Comparison of ENCODE assay signal across 9 cellular contexts in genomic region chr11:93537767-93538261, GRCh38. TPM values are rescaled to one million over a fixed set of nuclear protein-coding genes. Genes with fewer than 3 reads are reported as not detected.
DNase-seq lines count a peak whose midpoint lies in the region; ATAC-seq and TF ChIP-seq lines count a peak whose summit lies in the region.
"Had no signal": no experiment of that assay in that cellular context is flagged by ENCODE, and none has a peak within 500 bp of the region (broad histone marks: within the 10 kb centered on the region; RNA-seq: fewer than 3 reads in every experiment).

No MANE protein-coding gene starts in this region.

- H3K4me3 Mint-ChIP-seq in naive thymus-derived CD4-positive, alpha-beta T cell = no peak overlapping the region
- no peak overlapping the region for H3K4me3 Mint-ChIP-seq in stimulated activated effector memory CD8-positive, alpha-beta T cell treated with anti-CD3 and anti-CD28 coated beads, Interleukin-12 subunit alpha, Interleukin-12 subunit beta, amount 100 ng/mL, for 72 hours
- H3K4me3 Mint-ChIP-seq: IgD-negative memory B cell had no signal

- no peak overlapping the region for H3K9ac ChIP-seq in BLaER1

- intact Hi-C loops in esophagus muscularis mucosa (cut with DNase I) = no loop called here
- intact Hi-C loops in naive thymus-derived CD4-positive, alpha-beta T cell (cut with micrococcal nuclease) = no loop called here

- H3K27ac Mint-ChIP-seq in naive thymus-derived CD4-positive, alpha-beta T cell = no peak overlapping the region
- no peak overlapping the region for H3K27ac Mint-ChIP-seq in stimulated activated effector memory CD8-positive, alpha-beta T cell treated with anti-CD3 and anti-CD28 coated beads, Interleukin-12 subunit alpha, Interleukin-12 subunit beta, amount 100 ng/mL, for 72 hours
- H3K27ac Mint-ChIP-seq: IgD-negative memory B cell had no signal

- no peaks in the 10 kb centered on the region for H3K36me3 Mint-ChIP-seq in naive thymus-derived CD4-positive, alpha-beta T cell
- no peaks in the 10 kb centered on the region for H3K36me3 Mint-ChIP-seq in stimulated activated effector memory CD8-positive, alpha-beta T cell treated with anti-CD3 and anti-CD28 coated beads, Interleukin-12 subunit alpha, Interleukin-12 subunit beta, amount 100 ng/mL, for 72 hours

- DNase-seq in NOMO-1 treated with DMSO at 0.1 percent for 48 hours (lab: John Stamatoyannopoulos, UW; ENCODE audit: unreplicated experiment) (peak; percentile 51), esophagus muscularis mucosa (ENCODE audit: extremely low spot score) (no peak), NCI-H146 treated with DMSO at 0.1 percent for 48 hours (lab: John Stamatoyannopoulos, UW; ENCODE audit: unreplicated experiment) (no peak)
- DNase-seq in naive thymus-derived CD4-positive, alpha-beta T cell = no peak
- no peak for DNase-seq in stimulated activated effector memory CD8-positive, alpha-beta T cell treated with anti-CD3 and anti-CD28 coated beads, Interleukin-12 subunit alpha, Interleukin-12 subunit beta, amount 100 ng/mL, for 72 hours (ENCODE audit: low spot score in 2 of 2)
- no peak for DNase-seq in activated CD4-positive, alpha-beta T cell treated with anti-CD3 and anti-CD28 coated beads for 48 hours
- no peak for DNase-seq in stimulated activated naive CD8-positive, alpha-beta T cell treated with anti-CD3 and anti-CD28 coated beads, Interleukin-15, Interleukin-2, amounts not matched to agents 100 U/mL and 50 U/mL, for 24 hours

- TF ChIP-seq CTCF in esophagus muscularis mucosa (IDR thresholded peaks at IDR 0.05) = no peak

- POLR2A ChIA-PET in naive thymus-derived CD4-positive, alpha-beta T cell (lab: Charles Lee) = no interaction called here

- peak overlapping the region; percentile 79 for H3K4me2 ChIP-seq in BLaER1

- peaks cover 0 to 62% (median 9%) of the 10 kb centered on the region in 7 donors for H3K4me1 Mint-ChIP-seq in naive thymus-derived CD4-positive, alpha-beta T cell
- H3K4me1 Mint-ChIP-seq in stimulated activated effector memory CD8-positive, alpha-beta T cell treated with anti-CD3 and anti-CD28 coated beads, Interleukin-12 subunit alpha, Interleukin-12 subunit beta, amount 100 ng/mL, for 72 hours = peaks cover 40% of the 10 kb centered on the region

- H3K27me3 ChIP-seq in BLaER1 (no peaks in the 10 kb centered on the region), esophagus muscularis mucosa (no peaks in the 10 kb centered on the region)
- no peaks in the 10 kb centered on the region for H3K27me3 ChIP-seq in naive thymus-derived CD4-positive, alpha-beta T cell (ENCODE audit: control insufficient read depth in 2 of 2, insufficient read depth in 2 of 2, low read length in 2 of 2)

- no peaks in the 10 kb centered on the region for H3K27me3 Mint-ChIP-seq in naive thymus-derived CD4-positive, alpha-beta T cell
- H3K27me3 Mint-ChIP-seq: IgD-negative memory B cell had no signal

- H3K9me3 ChIP-seq in BLaER1 (no peaks in the 10 kb centered on the region), esophagus muscularis mucosa (no peaks in the 10 kb centered on the region)
- no peaks in the 10 kb centered on the region for H3K9me3 ChIP-seq in naive thymus-derived CD4-positive, alpha-beta T cell (ENCODE audit: control insufficient read depth in 2 of 3, low read length in 3 of 3)

- H4K20me1 ChIP-seq in BLaER1 = peaks cover 66% of the 10 kb centered on the region

- peaks cover 60% of the 10 kb centered on the region for H3K4me1 ChIP-seq in BLaER1
- H3K4me1 ChIP-seq in esophagus muscularis mucosa = peaks cover 36 to 51% (median 40%) of the 10 kb centered on the region in 4 donors
- no peaks in the 10 kb centered on the region for H3K4me1 ChIP-seq in naive thymus-derived CD4-positive, alpha-beta T cell (ENCODE audit: control insufficient read depth in 2 of 2, insufficient read depth in 2 of 2, low read length in 2 of 2)

- ATAC-seq in naive thymus-derived CD4-positive, alpha-beta T cell = peak; percentile 39
- ATAC-seq in stimulated activated effector memory CD8-positive, alpha-beta T cell treated with anti-CD3 and anti-CD28 coated beads, Interleukin-12 subunit alpha, Interleukin-12 subunit beta, amount 100 ng/mL, for 72 hours = no peak
- ATAC-seq in stimulated activated naive CD8-positive, alpha-beta T cell treated with anti-CD3 and anti-CD28 coated beads, Interleukin-15, Interleukin-2, amounts not matched to agents 100 U/mL and 50 U/mL, for 24 hours = no peak

- 83% methylated on average over 14 of the region's 14 CpGs for WGBS in esophagus muscularis mucosa

- H3K36me3 ChIP-seq in BLaER1 (no peaks in the 10 kb centered on the region), esophagus muscularis mucosa (no peaks in the 10 kb centered on the region)
- no peaks in the 10 kb centered on the region for H3K36me3 ChIP-seq in naive thymus-derived CD4-positive, alpha-beta T cell (ENCODE audit: control insufficient read depth in 2 of 3, insufficient read depth in 3 of 3, low read length in 3 of 3)

- H3K9me3 Mint-ChIP-seq in naive thymus-derived CD4-positive, alpha-beta T cell = no peaks in the 10 kb centered on the region
- H3K9me3 Mint-ChIP-seq in stimulated activated effector memory CD8-positive, alpha-beta T cell treated with anti-CD3 and anti-CD28 coated beads, Interleukin-12 subunit alpha, Interleukin-12 subunit beta, amount 100 ng/mL, for 72 hours = no peaks in the 10 kb centered on the region
- H3K9me3 Mint-ChIP-seq: IgD-negative memory B cell had no signal

- no peak for TF ChIP-seq POLR2A in esophagus muscularis mucosa (IDR thresholded peaks at IDR 0.05; ENCODE audit: low read depth)

- H3K4me3 ChIP-seq in BLaER1 = no peak overlapping the region
- H3K4me3 ChIP-seq in esophagus muscularis mucosa = no peak overlapping the region
- H3K4me3 ChIP-seq in naive thymus-derived CD4-positive, alpha-beta T cell (ENCODE audit: low read length) = no peak overlapping the region

- TF ChIP-seq EP300 in esophagus muscularis mucosa (IDR thresholded peaks at IDR 0.05) = no peak

- CTCF ChIA-PET in naive thymus-derived CD4-positive, alpha-beta T cell (lab: Charles Lee) = no interaction called here

- no peak overlapping the region for H3K27ac ChIP-seq in BLaER1
- H3K27ac ChIP-seq in esophagus muscularis mucosa (replicated peaks in 1 of 4) = peak overlapping the region; percentile 23 to 60 (median 43)
- no peak overlapping the region for H3K27ac ChIP-seq in naive thymus-derived CD4-positive, alpha-beta T cell (ENCODE audit: low read depth, low read length)

RNA-seq across cellular contexts. Expression of gene SMCO4, which starts 5.4 kb away (rescaled TPM):
- 10 to 100 TPM in 2 of 4 donors, 1 to 10 TPM in 2; 6.2 to 18.6 (median 10.3) TPM for total RNA-seq in esophagus muscularis mucosa
- 10 to 100 TPM in 2 of 5 experiments, 1 to 10 TPM in 3; 2.9 to 34.7 (median 5.9) TPM for total RNA-seq in naive thymus-derived CD4-positive, alpha-beta T cell
- 1 to 10 TPM in 1 of 2 donors, under 1 TPM in 1; 0.97 to 3.9 TPM for polyA plus RNA-seq in naive thymus-derived CD4-positive, alpha-beta T cell

Comparison
In these comparisons a context has a peak if more than half of its experiments do, and no peak if none do; other contexts are left out.
1. H3K27ac ChIP-seq: peak in esophagus muscularis mucosa (4 of 4); none in BLaER1 (single experiment) and naive thymus-derived CD4-positive, alpha-beta T cell (single experiment).